Comparison of ENCODE assay signal across 26 cellular contexts in the genomic region with DNA sequence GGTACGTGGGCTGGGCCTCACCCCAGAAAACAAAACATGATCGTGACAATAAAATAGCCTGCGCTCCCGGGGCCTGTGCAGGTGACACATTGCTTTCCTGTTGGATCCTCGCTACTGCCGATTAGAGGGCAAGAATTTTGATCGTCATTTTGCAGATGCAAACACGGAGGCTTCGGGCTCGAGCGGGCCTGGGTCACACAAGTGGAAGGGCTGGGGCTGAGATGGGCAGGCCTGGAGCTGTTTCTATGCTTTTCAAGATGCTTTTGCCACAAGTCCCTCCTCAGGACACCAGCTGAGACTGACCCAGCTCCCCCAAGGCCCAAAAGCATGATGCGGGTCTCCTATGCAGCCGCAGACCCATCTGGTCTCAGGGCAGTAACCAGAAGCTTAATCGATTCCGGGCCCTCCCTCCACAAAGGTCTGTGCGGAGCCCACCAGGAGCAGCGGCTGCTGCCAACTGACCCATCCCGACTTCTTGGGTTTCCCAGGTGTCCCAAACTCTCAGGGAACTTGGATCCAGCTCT. TPM values are rescaled to one million over a fixed set of nuclear protein-coding genes. Genes with fewer than 3 reads are reported as not detected.
"Had no signal": no experiment of that assay in that cellular context is flagged by ENCODE, and none has a peak within 500 bp of the region (broad histone marks: within the 10 kb centered on the region; RNA-seq: fewer than 3 reads in every experiment).

No MANE protein-coding gene starts in this region.

- H3K36me3 ChIP-seq: breast epithelium, colonic mucosa, left lung, prostate gland, right atrium auricular region had no signal

- H3K36me3 Mint-ChIP-seq: activated naive CD8-positive, alpha-beta T cell treated with anti-CD3 and anti-CD28 coated beads for 36 hours; immature natural killer cell; naive thymus-derived CD4-positive, alpha-beta T cell had no signal

- H3K27ac Mint-ChIP-seq: activated naive CD8-positive, alpha-beta T cell treated with anti-CD3 and anti-CD28 coated beads for 36 hours; activated T-cell treated with anti-CD3 and anti-CD28 coated beads, Interleukin-2, amount 50 U/mL, for 24 hours; activated T-helper 17 cell treated with anti-CD3 and anti-CD28 coated beads, Interleukin-2, amount 50 U/mL, for 72 hours; immature natural killer cell; naive thymus-derived CD4-positive, alpha-beta T cell had no signal

- FAIRE-seq: astrocyte had no signal

- H3K27me3 ChIP-seq: breast epithelium, colonic mucosa, esophagus squamous epithelium, right atrium auricular region, tibial artery had no signal

- DNase-seq: activated CD8-positive, alpha-beta memory T cell treated with anti-CD3 and anti-CD28 coated beads for 24 hours; activated CD8-positive, alpha-beta memory T cell treated with anti-CD3 and anti-CD28 coated beads, Interleukin-2, amount 50 U/mL, for 4 hours; activated naive CD4-positive, alpha-beta T cell; activated naive CD8-positive, alpha-beta T cell treated with anti-CD3 and anti-CD28 coated beads for 36 hours; activated T-cell treated with anti-CD3 and anti-CD28 coated beads, Interleukin-2, amount 50 U/mL, for 24 hours; colonic mucosa; dorsolateral prefrontal cortex; esophagus squamous epithelium; immature natural killer cell; kidney glomerular epithelial cell; naive thymus-derived CD4-positive, alpha-beta T cell; stimulated activated CD4-positive, alpha-beta T cell treated with anti-CD3 and anti-CD28 coated beads, Interleukin-12 subunit alpha, Interleukin-12 subunit beta, amount 100 ng/mL, for 4 hours; stimulated activated CD4-positive, alpha-beta T cell treated with anti-CD3 and anti-CD28 coated beads, Interleukin-4, amount 100 ng/mL, for 4 hours; stimulated activated naive CD8-positive, alpha-beta T cell treated with anti-CD3 and anti-CD28 coated beads, Interleukin-15, Interleukin-2, amounts not matched to agents 100 U/mL and 50 U/mL, for 24 hours; substantia nigra; T-helper 9 cell; tibial artery had no signal

- H3K9me3 ChIP-seq: breast epithelium, colonic mucosa, esophagus squamous epithelium, left lung, prostate gland, right atrium auricular region, tibial artery had no signal

- H3K9me3 Mint-ChIP-seq: activated naive CD8-positive, alpha-beta T cell treated with anti-CD3 and anti-CD28 coated beads for 36 hours; activated T-cell treated with anti-CD3 and anti-CD28 coated beads, Interleukin-2, amount 50 U/mL, for 24 hours; activated T-helper 17 cell treated with anti-CD3 and anti-CD28 coated beads, Interleukin-2, amount 50 U/mL, for 72 hours; central memory CD8-positive, alpha-beta T cell; immature natural killer cell; naive thymus-derived CD4-positive, alpha-beta T cell had no signal

- H3K4me3 Mint-ChIP-seq: activated naive CD8-positive, alpha-beta T cell treated with anti-CD3 and anti-CD28 coated beads for 36 hours; activated T-cell treated with anti-CD3 and anti-CD28 coated beads, Interleukin-2, amount 50 U/mL, for 24 hours; activated T-helper 17 cell treated with anti-CD3 and anti-CD28 coated beads, Interleukin-2, amount 50 U/mL, for 72 hours; central memory CD8-positive, alpha-beta T cell; immature natural killer cell; naive thymus-derived CD4-positive, alpha-beta T cell had no signal

- H3K27ac ChIP-seq: colonic mucosa, left lung, prostate gland, right atrium auricular region, tibial artery had no signal

- H3K4me3 ChIP-seq: breast epithelium, colonic mucosa, dorsolateral prefrontal cortex, esophagus squamous epithelium, left lung, lung, prostate gland, right atrium auricular region, tibial artery had no signal

- H3K4me1 Mint-ChIP-seq: activated T-helper 17 cell treated with anti-CD3 and anti-CD28 coated beads, Interleukin-2, amount 50 U/mL, for 72 hours; central memory CD8-positive, alpha-beta T cell had no signal

- H3K4me1 ChIP-seq: colonic mucosa, left lung had no signal

RNA-seq across cellular contexts. Expression of gene RGMA, which starts 30.0 kb away (rescaled TPM):
- total RNA-seq: T-helper 1 cell treated with Interleukin-12 subunit alpha and Interleukin-12 subunit beta and Interleukin-4 antibody, amounts not matched to agents 30 ng/mL and 1 ng/mL, for 36 hours had no signal
- polyA plus RNA-seq: immature natural killer cell; naive thymus-derived CD4-positive, alpha-beta T cell had no signal
